Comparison of ENCODE assay signal across 13 cellular contexts in genomic region chr1:93433407-93433961, GRCh38. TPM values are rescaled to one million over a fixed set of nuclear protein-coding genes. Genes with fewer than 3 reads are reported as not detected.
DNase-seq lines count a peak whose midpoint lies in the region; ATAC-seq and TF ChIP-seq lines count a peak whose summit lies in the region.
"Had no signal": no experiment of that assay in that cellular context is flagged by ENCODE, and none has a peak within 500 bp of the region (broad histone marks: within the 10 kb centered on the region; RNA-seq: fewer than 3 reads in every experiment).

No MANE protein-coding gene starts in this region.

- H3K36me3 ChIP-seq in left lung = no peaks in the 10 kb centered on the region
- no peaks in the 10 kb centered on the region for H3K36me3 ChIP-seq in SJCRH30
- H3K36me3 ChIP-seq: spleen had no signal

- H3K4me3 ChIP-seq in AG04450 (ENCODE audit: low read depth, low read length) (no peak overlapping the region), GM12875 (ENCODE audit: low read depth, low read length) (no peak overlapping the region), cardiac fibroblast (replicated peaks in 1 of 2; ENCODE audit: low read depth in 2 of 2, low read length in 2 of 2) (no peak overlapping the region), left lung (no peak overlapping the region), SJCRH30 (no peak overlapping the region)
- H3K4me3 ChIP-seq: spleen had no signal

- peaks cover 4% of the 10 kb centered on the region; the same call in 1 of the 2 replicates for H3K9me3 ChIP-seq in AG04450 (ENCODE audit: control insufficient read depth, insufficient read depth, low read length)
- no peaks in the 10 kb centered on the region for H3K9me3 ChIP-seq in left lung
- no peaks in the 10 kb centered on the region for H3K9me3 ChIP-seq in SJCRH30 (replicated peaks)
- H3K9me3 ChIP-seq: spleen had no signal

- H3K4me1 ChIP-seq in left lung (no peaks in the 10 kb centered on the region), SJCRH30 (peaks cover 6% of the 10 kb centered on the region)

- H3K27ac ChIP-seq in AG04450 (ENCODE audit: low read depth, low read length) (no peak overlapping the region), left lung (no peak overlapping the region), SJCRH30 (no peak overlapping the region)
- H3K27ac ChIP-seq: spleen had no signal

- TF ChIP-seq CTCF in AG04450 (IDR thresholded peaks at IDR 0.05; ENCODE audit: low read depth, low read length) (peak; percentile 20; the same call in 1 of the 2 replicates), GM12875 (IDR thresholded peaks at IDR 0.05; ENCODE audit: borderline replicate concordance, insufficient read depth, low read depth, low read length) (peak; percentile 35; the same call in 1 of the 2 replicates), cardiac fibroblast (IDR thresholded peaks at IDR 0.05; ENCODE audit: low read depth, low read length) (peak; percentile 35), left lung (IDR thresholded peaks at IDR 0.05) (no peak)

- intact Hi-C loops in left lung (cut with DNase I) = loop anchor here in 1 of 2 donors (10.0 kb wide), 1 partner anchor 411 kb away; no protein-coding TSS in a partner anchor

- CTCF ChIA-PET in AG04450 (lab: Charles Lee) = interaction anchor here (1.2 to 1.3 kb wide), 2 partner anchors 129 to 336 kb away, joined by 3 to 8 read pairs; no protein-coding TSS in a partner anchor

- ATAC-seq in left lung = peak; percentile 77

- POLR2A ChIA-PET in AG04450 (lab: Yijun Ruan, JAX) = no interaction called here

- H3K27me3 ChIP-seq in AG04450 (ENCODE audit: control insufficient read depth, insufficient read depth, low read length) (peaks cover 29% of the 10 kb centered on the region), left lung (no peaks in the 10 kb centered on the region), SJCRH30 (no peaks in the 10 kb centered on the region)

- DNase-seq in AG04450 (ENCODE audit: low read depth, low spot score) (no peak), cardiac fibroblast (ENCODE audit: low read depth in 2 of 2) (no peak), left lung (no peak), SW 1271 (lab: John Stamatoyannopoulos, UW) (no peak), SJCRH30 (no peak), inferior parietal cortex (ENCODE audit: extremely low spot score) (no peak)
- DNase-seq in activated naive CD4-positive, alpha-beta T cell treated with Interleukin-2 at 50 U/mL for 16 hours = no peak
- DNase-seq: activated effector memory CD4-positive, alpha-beta T cell treated with Interleukin-2 at 50 U/mL for 16 hours; CD4-positive, alpha-beta T cell; glutamatergic neuron; NCI-H2029 treated with DMSO at 0.1 percent for 48 hours; spleen had no signal

RNA-seq across cellular contexts. Expression of gene FNBP1L, which starts 14.4 kb away (rescaled TPM):
- 17.9 and 24.1 TPM in 2 replicates for polyA plus RNA-seq in AG04450 (2011; rRNA removed)
- 11.2 and 20.9 TPM in 2 replicates for polyA minus RNA-seq in AG04450 (2011; rRNA and poly(A)+ RNA removed)
- total RNA-seq in left lung = 10 to 100 TPM; 26.9 to 50.5 TPM
- 39.2 and 43.5 TPM in 2 replicates for total RNA-seq in SJCRH30 (2014; rRNA removed; shearing (Covaris generic))

Comparison
In these comparisons a context has a peak if more than half of its experiments do, and no peak if none do; other contexts are left out.
1. CTCF ChIP-seq: peak in AG04450 (single experiment), GM12875 (single experiment) and cardiac fibroblast (single experiment); none in left lung (0 of 2).